20 cellular contexts compared by ENCODE assay signal in genomic region chr4:132707955-132708354, GRCh38.
DNase-seq lines count a peak whose midpoint lies in the region; ATAC-seq and TF ChIP-seq lines count a peak whose summit lies in the region.
"Had no signal": no experiment of that assay in that cellular context is flagged by ENCODE, and none has a peak within 500 bp of the region (broad histone marks: within the 10 kb centered on the region; RNA-seq: fewer than 3 reads in every experiment).

No MANE protein-coding gene starts in this region.

- TF ChIP-seq RAD21 in SK-N-SH (IDR thresholded peaks at IDR 0.05; ENCODE audit: low read length) = no peak

- no peaks in the 10 kb centered on the region for H3K9me2 ChIP-seq in SK-N-SH

- peak overlapping the region; percentile 23; the same call in 1 of the 2 replicates for H2AFZ ChIP-seq in SK-N-SH (ENCODE audit: low read depth)
- H2AFZ ChIP-seq in ACC112 (ENCODE audit: low read length, unreplicated experiment) = peak overlapping the region; percentile 3
- H2AFZ ChIP-seq: GM23248 had no signal

- H3K27me3 ChIP-seq in SK-N-SH (ENCODE audit: insufficient read depth) (no peaks in the 10 kb centered on the region), ACC112 (ENCODE audit: insufficient read depth, low read length) (no peaks in the 10 kb centered on the region)
- H3K27me3 ChIP-seq: BLaER1 had no signal

- POLR2A ChIA-PET in SK-N-SH (lab: Yijun Ruan, JAX) = no interaction called here

- 20% methylated on average over 2 of the region's 2 CpGs for WGBS in SK-N-SH (ENCODE audit: low lambda C conversion rate)

- no peak overlapping the region for H3K4me2 ChIP-seq in SK-N-SH
- H3K4me2 ChIP-seq: BLaER1 had no signal

- no peaks in the 10 kb centered on the region for H4K20me1 ChIP-seq in SK-N-SH (ENCODE audit: insufficient read depth)
- H4K20me1 ChIP-seq: BLaER1 had no signal

- ATAC-seq in SK-N-SH treated with all-trans-retinoic acid at 6 μM for 48 hours = no peak
- ATAC-seq: CD8-positive, alpha-beta T cell; GM12878; HCT116 had no signal

- no peak overlapping the region for H3K4me3 ChIP-seq in SK-N-SH (ENCODE audit: low read depth in 2 of 2, low read length in 1 of 2)
- H3K4me3 ChIP-seq in ACC112 (ENCODE audit: low read depth, low read length) = 0 out of 2 replicates have a peak overlapping the region, but pooled peaks have one; percentile 14
- no peak overlapping the region for H3K4me3 ChIP-seq in LNCaP clone FGC (ENCODE audit: low read depth, low read length)
- H3K4me3 ChIP-seq: BLaER1, GM12878, GM23248 had no signal

- H3K36me3 ChIP-seq in SK-N-SH (replicated peaks in 1 of 2; ENCODE audit: control insufficient read depth in 1 of 2, insufficient read depth in 2 of 2, low read length in 1 of 2) (no peaks in the 10 kb centered on the region), ACC112 (ENCODE audit: insufficient read depth, low read length) (no peaks in the 10 kb centered on the region)
- H3K36me3 ChIP-seq: BLaER1 had no signal

- DNase-seq in SK-N-SH (no peak), LNCaP clone FGC (ENCODE audit: low read depth) (peak; percentile 33), EL (no peak), NCI-H1694 (lab: John Stamatoyannopoulos, UW) (no peak), medulla oblongata (ENCODE audit: extremely low spot score) (no peak)
- DNase-seq: 8988T; Caco-2; CD4-positive, CD25-positive, alpha-beta regulatory T cell; CD8-positive, alpha-beta T cell; DMS153; DND-41; GDM1; GM23248; H9 had no signal

- no peak for TF ChIP-seq EP300 in SK-N-SH (IDR thresholded peaks at IDR 0.05; ENCODE audit: borderline replicate concordance in 1 of 2, low read depth in 1 of 2, low read length in 1 of 2)

- H3K27ac ChIP-seq in SK-N-SH (ENCODE audit: low read depth in 2 of 2, low read length in 1 of 2) (no peak overlapping the region), ACC112 (ENCODE audit: low read depth, low read length) (no peak overlapping the region)
- H3K27ac ChIP-seq: BLaER1, C4-2B, GM23248 had no signal

- H3K79me2 ChIP-seq in SK-N-SH (ENCODE audit: insufficient read depth) (no peaks in the 10 kb centered on the region), ACC112 (ENCODE audit: control insufficient read depth, insufficient read depth, low read length, unreplicated experiment) (no peaks in the 10 kb centered on the region)

- H3K4me1 ChIP-seq in SK-N-SH (ENCODE audit: control insufficient read depth in 1 of 2, insufficient read depth in 2 of 2, low read depth in 1 of 2, low read length in 1 of 2) (no peaks in the 10 kb centered on the region), ACC112 (ENCODE audit: control insufficient read depth, insufficient read depth, low read length, unreplicated experiment) (peaks cover 3% of the 10 kb centered on the region)
- H3K4me1 ChIP-seq: BLaER1, Caco-2 had no signal

- no peak for TF ChIP-seq CTCF in SK-N-SH (IDR thresholded peaks at IDR 0.05)
- TF ChIP-seq CTCF in LNCaP clone FGC (IDR thresholded peaks at IDR 0.05; ENCODE audit: control insufficient read depth, extremely low read depth, insufficient read depth) = no peak

- no peaks in the 10 kb centered on the region for H3K9me3 ChIP-seq in SK-N-SH
- H3K9me3 ChIP-seq: BLaER1, Caco-2 had no signal

- no peak overlapping the region for H3K9ac ChIP-seq in SK-N-SH
- H3K9ac ChIP-seq: BLaER1, GM23248 had no signal

- CTCF ChIA-PET in SK-N-SH (lab: Yijun Ruan, JAX) = no interaction called here

- no peaks in the 10 kb centered on the region for H3F3A ChIP-seq in SK-N-SH (replicated peaks; ENCODE audit: insufficient read depth)

TF ChIP-seq in SK-N-SH, 30 proteins besides CTCF, POLR2A, EP300 and RAD21:
- no peak for TF ChIP-seq IRF3 (IDR thresholded peaks at IDR 0.05; ENCODE audit: low read depth, low read length)
- TF ChIP-seq EZH2phosphoT487 (IDR thresholded peaks at IDR 0.05; ENCODE audit: borderline replicate concordance, low read depth) = no peak
- TF ChIP-seq FOSL2 (IDR thresholded peaks at IDR 0.05; ENCODE audit: borderline replicate concordance, low read depth) = no peak
- TF ChIP-seq MAX (IDR thresholded peaks at IDR 0.05; ENCODE audit: low read depth) = no peak
TF ChIP-seq in SK-N-SH: peak in this region for 0.

TF ChIP-seq in SK-N-SH treated with all-trans-retinoic acid at 6 μM for 48 hours, 23 proteins besides CTCF, POLR2A, EP300 and RAD21 (continues in another document):
- no peak for TF ChIP-seq CSRNP3 (CRISPR knock-in tag; IDR thresholded peaks at IDR 0.05)
- TF ChIP-seq ZC3H10 (CRISPR knock-in tag; IDR thresholded peaks at IDR 0.05) = no peak
- no peak for TF ChIP-seq ZFP3 (CRISPR knock-in tag; IDR thresholded peaks at IDR 0.05)
- TF ChIP-seq, protein P1, sequence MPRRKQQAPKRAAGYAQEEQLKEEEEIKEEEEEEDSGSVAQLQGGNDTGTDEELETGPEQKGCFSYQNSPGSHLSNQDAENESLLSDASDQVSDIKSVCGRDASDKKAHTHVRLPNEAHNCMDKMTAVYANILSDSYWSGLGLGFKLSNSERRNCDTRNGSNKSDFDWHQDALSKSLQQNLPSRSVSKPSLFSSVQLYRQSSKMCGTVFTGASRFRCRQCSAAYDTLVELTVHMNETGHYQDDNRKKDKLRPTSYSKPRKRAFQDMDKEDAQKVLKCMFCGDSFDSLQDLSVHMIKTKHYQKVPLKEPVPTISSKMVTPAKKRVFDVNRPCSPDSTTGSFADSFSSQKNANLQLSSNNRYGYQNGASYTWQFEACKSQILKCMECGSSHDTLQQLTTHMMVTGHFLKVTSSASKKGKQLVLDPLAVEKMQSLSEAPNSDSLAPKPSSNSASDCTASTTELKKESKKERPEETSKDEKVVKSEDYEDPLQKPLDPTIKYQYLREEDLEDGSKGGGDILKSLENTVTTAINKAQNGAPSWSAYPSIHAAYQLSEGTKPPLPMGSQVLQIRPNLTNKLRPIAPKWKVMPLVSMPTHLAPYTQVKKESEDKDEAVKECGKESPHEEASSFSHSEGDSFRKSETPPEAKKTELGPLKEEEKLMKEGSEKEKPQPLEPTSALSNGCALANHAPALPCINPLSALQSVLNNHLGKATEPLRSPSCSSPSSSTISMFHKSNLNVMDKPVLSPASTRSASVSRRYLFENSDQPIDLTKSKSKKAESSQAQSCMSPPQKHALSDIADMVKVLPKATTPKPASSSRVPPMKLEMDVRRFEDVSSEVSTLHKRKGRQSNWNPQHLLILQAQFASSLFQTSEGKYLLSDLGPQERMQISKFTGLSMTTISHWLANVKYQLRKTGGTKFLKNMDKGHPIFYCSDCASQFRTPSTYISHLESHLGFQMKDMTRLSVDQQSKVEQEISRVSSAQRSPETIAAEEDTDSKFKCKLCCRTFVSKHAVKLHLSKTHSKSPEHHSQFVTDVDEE (CRISPR knock-in tag; IDR thresholded peaks at IDR 0.05) = no peak
- TF ChIP-seq POU6F1 (CRISPR knock-in tag; IDR thresholded peaks at IDR 0.05; ENCODE audit: borderline replicate concordance, low read depth) = no peak
- TF ChIP-seq CREB5 (CRISPR knock-in tag; IDR thresholded peaks at IDR 0.05; ENCODE audit: low read depth) = no peak
- no peak for TF ChIP-seq TOX (CRISPR knock-in tag; IDR thresholded peaks at IDR 0.05; ENCODE audit: borderline replicate concordance)
- no peak for TF ChIP-seq OSR1 (CRISPR knock-in tag; IDR thresholded peaks at IDR 0.05)
- TF ChIP-seq BACH2 (CRISPR knock-in tag; IDR thresholded peaks at IDR 0.05; ENCODE audit: borderline replicate concordance) = no peak
- no peak for TF ChIP-seq PPARA (CRISPR knock-in tag; IDR thresholded peaks at IDR 0.05; ENCODE audit: borderline replicate concordance)
- TF ChIP-seq ARNTL (CRISPR knock-in tag; IDR thresholded peaks at IDR 0.05; ENCODE audit: borderline replicate concordance, low read depth) = no peak
- TF ChIP-seq SNAI2 (CRISPR knock-in tag; IDR thresholded peaks at IDR 0.05) = no peak
- TF ChIP-seq GLIS3 (CRISPR knock-in tag; IDR thresholded peaks at IDR 0.05) = no peak
- no peak for TF ChIP-seq ZNF565 (CRISPR knock-in tag; conservative IDR thresholded peaks at IDR 0.05; ENCODE audit: low read depth)
- TF ChIP-seq ZFP30 (CRISPR knock-in tag; IDR thresholded peaks at IDR 0.05) = no peak
- no peak for TF ChIP-seq RARB (CRISPR knock-in tag; IDR thresholded peaks at IDR 0.05)
- no peak for TF ChIP-seq ESRRG (CRISPR knock-in tag; IDR thresholded peaks at IDR 0.05)
- no peak for TF ChIP-seq CSDC2 (CRISPR knock-in tag; IDR thresholded peaks at IDR 0.05)
